In the genomic region with DNA sequence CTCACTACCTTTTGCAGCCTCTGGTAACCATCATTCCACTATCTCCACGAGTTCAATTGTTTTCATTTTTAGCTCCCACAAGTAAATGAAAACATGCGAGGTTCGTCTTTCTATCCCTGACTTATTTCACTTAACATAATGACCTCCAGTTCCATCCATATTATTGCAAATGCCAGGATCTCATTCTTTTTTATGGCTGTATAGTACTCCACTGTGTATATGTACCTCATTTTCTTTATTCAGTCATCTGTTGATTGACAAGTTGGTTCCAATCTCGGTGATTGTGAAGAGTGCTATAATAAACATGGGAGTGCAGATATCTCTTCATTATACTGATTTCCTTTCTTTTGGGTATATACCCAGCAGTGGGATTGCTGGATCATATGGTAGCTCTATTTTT, we compare ENCODE assay signal across 40 cellular contexts. TPM values are rescaled to one million over a fixed set of nuclear protein-coding genes. Genes with fewer than 3 reads are reported as not detected.
"Had no signal": no experiment of that assay in that cellular context is flagged by ENCODE, and none has a peak within 500 bp of the region (broad histone marks: within the 10 kb centered on the region; RNA-seq: fewer than 3 reads in every experiment).

No MANE protein-coding gene starts in this region.

- H3K4me3 Mint-ChIP-seq: activated naive CD4-positive, alpha-beta T cell treated with anti-CD3 and anti-CD28 coated beads for 36 hours; activated naive CD4-positive, alpha-beta T cell treated with anti-CD3 and anti-CD28 coated beads, Interleukin-2, amount 10 ng/mL, durations not matched to agents 7 days and 5 days; activated naive CD4-positive, alpha-beta T cell treated with anti-CD3 and anti-CD28 coated beads, Interleukin-2, amount 50 U/mL, for 24 hours; activated naive CD8-positive, alpha-beta T cell; activated naive CD8-positive, alpha-beta T cell treated with anti-CD3 and anti-CD28 coated beads for 36 hours; activated naive CD8-positive, alpha-beta T cell treated with anti-CD3 and anti-CD28 coated beads, Interleukin-2, amount 10 ng/mL, durations not matched to agents 7 days and 5 days; activated naive CD8-positive, alpha-beta T cell treated with anti-CD3 and anti-CD28 coated beads, Interleukin-2, amount 50 U/mL, for 24 hours; activated T-cell treated with anti-CD3 and anti-CD28 coated beads, Interleukin-2, amount 50 U/mL, for 4 hours; activated T-cell treated with anti-CD3 and anti-CD28 coated beads, Interleukin-2, amount 50 U/mL, for 72 hours; activated T-helper 1 cell treated with anti-CD3 and anti-CD28 coated beads, Interleukin-12 subunit alpha, Interleukin-12 subunit beta, Interleukin-2, Interleukin-4 antibody, amounts not matched to agents 30 ng/mL and 10 ng/mL and 1 ng/mL, durations not matched to agents 14 hours and 24 hours and 36 hours; activated T-helper 17 cell treated with anti-CD3 and anti-CD28 coated beads, Interleukin-2, amount 50 U/mL, for 72 hours; brain; central memory CD8-positive, alpha-beta T cell had no signal

- H3K4me3 ChIP-seq: adrenal gland, ascending aorta, body of pancreas, breast epithelium, cardiac muscle cell had no signal

- H3K4me1 Mint-ChIP-seq: brain had no signal

- H3K27me3 Mint-ChIP-seq: activated naive CD4-positive, alpha-beta T cell treated with anti-CD3 and anti-CD28 coated beads, Interleukin-2, amount 50 U/mL, for 24 hours; activated naive CD8-positive, alpha-beta T cell; activated naive CD8-positive, alpha-beta T cell treated with anti-CD3 and anti-CD28 coated beads for 36 hours; activated naive CD8-positive, alpha-beta T cell treated with anti-CD3 and anti-CD28 coated beads, Interleukin-2, amount 50 U/mL, for 24 hours; activated T-helper 17 cell treated with anti-CD3 and anti-CD28 coated beads, Interleukin-2, amount 50 U/mL, for 72 hours; central memory CD8-positive, alpha-beta T cell had no signal

- H3K4me1 ChIP-seq: adrenal gland, ascending aorta, body of pancreas, breast epithelium had no signal

- H3K36me3 ChIP-seq: adrenal gland, ascending aorta, brain microvascular endothelial cell, breast epithelium, cardiac muscle cell had no signal

- H3K9me3 Mint-ChIP-seq: activated naive CD4-positive, alpha-beta T cell treated with anti-CD3 and anti-CD28 coated beads, Interleukin-2, amount 50 U/mL, for 24 hours; activated naive CD4-positive, alpha-beta T cell treated with anti-CD3 and anti-CD28 coated beads, Interleukin-2, amount 50 U/mL, for 72 hours; activated T-helper 17 cell treated with anti-CD3 and anti-CD28 coated beads, Interleukin-2, amount 50 U/mL, for 72 hours; central memory CD8-positive, alpha-beta T cell had no signal

- H3K27me3 ChIP-seq: adrenal gland, ascending aorta, body of pancreas, brain microvascular endothelial cell, breast epithelium, cardiac muscle cell had no signal

- H3K27ac Mint-ChIP-seq: activated naive CD4-positive, alpha-beta T cell treated with anti-CD3 and anti-CD28 coated beads for 36 hours; activated naive CD4-positive, alpha-beta T cell treated with anti-CD3 and anti-CD28 coated beads, Interleukin-2, amount 10 ng/mL, durations not matched to agents 7 days and 5 days; activated naive CD4-positive, alpha-beta T cell treated with anti-CD3 and anti-CD28 coated beads, Interleukin-2, amount 50 U/mL, for 24 hours; activated naive CD4-positive, alpha-beta T cell treated with anti-CD3 and anti-CD28 coated beads, Interleukin-2, amount 50 U/mL, for 72 hours; activated naive CD8-positive, alpha-beta T cell; activated naive CD8-positive, alpha-beta T cell treated with anti-CD3 and anti-CD28 coated beads for 36 hours; activated naive CD8-positive, alpha-beta T cell treated with anti-CD3 and anti-CD28 coated beads, Interleukin-2, amount 10 ng/mL, durations not matched to agents 7 days and 5 days; activated naive CD8-positive, alpha-beta T cell treated with anti-CD3 and anti-CD28 coated beads, Interleukin-2, amount 50 U/mL, for 24 hours; activated T-cell treated with anti-CD3 and anti-CD28 coated beads, Interleukin-2, amount 50 U/mL, for 72 hours; activated T-helper 1 cell treated with anti-CD3 and anti-CD28 coated beads, Interleukin-12 subunit alpha, Interleukin-12 subunit beta, Interleukin-2, Interleukin-4 antibody, amounts not matched to agents 30 ng/mL and 10 ng/mL and 1 ng/mL, durations not matched to agents 14 hours and 24 hours and 36 hours; activated T-helper 17 cell treated with anti-CD3 and anti-CD28 coated beads, Interleukin-2, amount 50 U/mL, for 72 hours; activated T-helper 2 cell treated with anti-CD3 and anti-CD28 coated beads, Interferon-gamma antibody, Interleukin-2, Interleukin-4, amounts not matched to agents 10 μg/mL and 5 μg/mL and 100 μg/mL, durations not matched to agents 14 hours and 24 hours and 36 hours had no signal

- DNase-seq: activated effector memory CD4-positive, alpha-beta T cell treated with anti-CD3 and anti-CD28 coated beads, Interleukin-2, amount 50 U/mL, for 16 hours; activated effector memory CD4-positive, alpha-beta T cell treated with Interleukin-2 at 50 U/mL for 16 hours; activated gamma-delta T cell; activated gamma-delta T cell treated with Interleukin-2 at 50 U/mL for 16 hours; activated naive CD4-positive, alpha-beta T cell; activated naive CD4-positive, alpha-beta T cell treated with anti-CD3 and anti-CD28 coated beads for 36 hours; activated naive CD4-positive, alpha-beta T cell treated with anti-CD3 and anti-CD28 coated beads, Interleukin-2, amount 10 ng/mL, durations not matched to agents 7 days and 5 days; activated naive CD4-positive, alpha-beta T cell treated with anti-CD3 and anti-CD28 coated beads, Interleukin-2, amount 50 U/mL, for 16 hours; activated naive CD4-positive, alpha-beta T cell treated with Interleukin-2 at 50 U/mL for 16 hours; activated naive CD8-positive, alpha-beta T cell treated with anti-CD3 and anti-CD28 coated beads for 36 hours; activated naive CD8-positive, alpha-beta T cell treated with anti-CD3 and anti-CD28 coated beads, Interleukin-2, amount 10 ng/mL, durations not matched to agents 7 days and 5 days; activated naive CD8-positive, alpha-beta T cell treated with anti-CD3 and anti-CD28 coated beads, Interleukin-2, amount 50 U/mL, for 24 hours; activated T-cell treated with anti-CD3 and anti-CD28 coated beads, Interleukin-2, amount 50 U/mL, for 4 hours; activated T-cell treated with anti-CD3 and anti-CD28 coated beads, Interleukin-2, amount 50 U/mL, for 48 hours; activated T-cell treated with anti-CD3 and anti-CD28 coated beads, Interleukin-2, amount 50 U/mL, for 72 hours; adrenal gland; amniotic stem cell; amygdala; anterior cingulate cortex; aorta; body of pancreas; brain microvascular endothelial cell; caudate nucleus; central memory CD4-positive, alpha-beta T cell; cerebellar nuclear complex had no signal

- H3K27ac ChIP-seq: adrenal gland, ascending aorta, body of pancreas, brain microvascular endothelial cell, breast epithelium, cardiac muscle cell had no signal

- H3K36me3 Mint-ChIP-seq: activated naive CD4-positive, alpha-beta T cell treated with anti-CD3 and anti-CD28 coated beads, Interleukin-2, amount 10 ng/mL, durations not matched to agents 7 days and 5 days; activated naive CD4-positive, alpha-beta T cell treated with anti-CD3 and anti-CD28 coated beads, Interleukin-2, amount 50 U/mL, for 72 hours; activated naive CD8-positive, alpha-beta T cell; activated naive CD8-positive, alpha-beta T cell treated with anti-CD3 and anti-CD28 coated beads for 36 hours; brain had no signal

- H3K9me3 ChIP-seq: adrenal gland, ascending aorta, body of pancreas, breast epithelium had no signal

- FAIRE-seq: astrocyte, bronchial epithelial cell had no signal

- ATAC-seq: activated naive CD4-positive, alpha-beta T cell treated with anti-CD3 and anti-CD28 coated beads, Interleukin-2, amount 50 U/mL, for 72 hours; activated naive CD8-positive, alpha-beta T cell treated with anti-CD3 and anti-CD28 coated beads, Interleukin-2, amount 50 U/mL, for 24 hours; activated T-cell treated with anti-CD3 and anti-CD28 coated beads, Interleukin-2, amount 50 U/mL, for 4 hours; activated T-cell treated with anti-CD3 and anti-CD28 coated beads, Interleukin-2, amount 50 U/mL, for 72 hours; activated T-helper 17 cell treated with anti-CD3 and anti-CD28 coated beads, Interleukin-2, amount 50 U/mL, for 72 hours; body of pancreas had no signal

RNA-seq across cellular contexts. Expression of gene IL1RN, which starts 16.9 kb away (rescaled TPM):
- total RNA-seq: ascending aorta, astrocyte, cardiac muscle cell, cerebellum, chondrocyte had no signal
- polyA plus RNA-seq: cardiac muscle cell had no signal
